Comparison of ENCODE assay signal across 32 cellular contexts in the genomic region with DNA sequence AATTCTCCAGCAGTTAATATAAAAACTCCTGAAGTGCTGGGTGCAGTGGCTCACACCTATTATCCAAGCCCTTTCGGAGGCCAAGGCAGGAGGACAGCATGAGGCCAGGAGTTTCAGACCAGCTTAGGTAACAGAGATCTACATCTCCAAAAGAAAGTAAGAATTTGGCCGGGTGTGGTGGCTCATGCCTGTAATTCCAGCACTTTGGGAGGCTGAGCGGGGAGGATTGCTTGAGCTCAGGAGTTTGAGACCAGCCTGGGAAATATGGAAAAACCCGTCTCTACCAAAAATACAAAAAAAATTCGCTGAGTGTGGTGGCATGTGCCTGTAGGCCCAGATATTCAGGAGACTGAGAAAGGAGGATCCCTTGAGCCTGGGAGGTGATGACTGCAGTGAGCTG.
"Had no signal": no experiment of that assay in that cellular context is flagged by ENCODE, and none has a peak within 500 bp of the region (broad histone marks: within the 10 kb centered on the region; RNA-seq: fewer than 3 reads in every experiment).

No MANE protein-coding gene starts in this region.

- H3K36me3 ChIP-seq: adrenal gland, ascending aorta, brain microvascular endothelial cell, breast epithelium, cardiac muscle cell had no signal

- DNase-seq: activated effector memory CD4-positive, alpha-beta T cell treated with anti-CD3 and anti-CD28 coated beads, Interleukin-2, amount 50 U/mL, for 16 hours; activated effector memory CD4-positive, alpha-beta T cell treated with Interleukin-2 at 50 U/mL for 16 hours; activated gamma-delta T cell; activated gamma-delta T cell treated with Interleukin-2 at 50 U/mL for 16 hours; activated naive CD4-positive, alpha-beta T cell; activated naive CD4-positive, alpha-beta T cell treated with anti-CD3 and anti-CD28 coated beads for 36 hours; activated naive CD4-positive, alpha-beta T cell treated with anti-CD3 and anti-CD28 coated beads, Interleukin-2, amount 10 ng/mL, durations not matched to agents 7 days and 5 days; activated naive CD4-positive, alpha-beta T cell treated with anti-CD3 and anti-CD28 coated beads, Interleukin-2, amount 50 U/mL, for 16 hours; activated naive CD4-positive, alpha-beta T cell treated with Interleukin-2 at 50 U/mL for 16 hours; activated naive CD8-positive, alpha-beta T cell treated with anti-CD3 and anti-CD28 coated beads for 36 hours; activated naive CD8-positive, alpha-beta T cell treated with anti-CD3 and anti-CD28 coated beads, Interleukin-2, amount 10 ng/mL, durations not matched to agents 7 days and 5 days; activated naive CD8-positive, alpha-beta T cell treated with anti-CD3 and anti-CD28 coated beads, Interleukin-2, amount 50 U/mL, for 24 hours; activated T-cell treated with anti-CD3 and anti-CD28 coated beads, Interleukin-2, amount 50 U/mL, for 1 hour; activated T-cell treated with anti-CD3 and anti-CD28 coated beads, Interleukin-2, amount 50 U/mL, for 24 hours; activated T-cell treated with anti-CD3 and anti-CD28 coated beads, Interleukin-2, amount 50 U/mL, for 4 hours; activated T-cell treated with anti-CD3 and anti-CD28 coated beads, Interleukin-2, amount 50 U/mL, for 48 hours; activated T-cell treated with anti-CD3 and anti-CD28 coated beads, Interleukin-2, amount 50 U/mL, for 72 hours; adrenal gland; amniotic stem cell; amygdala; anterior cingulate cortex; aorta; body of pancreas; brain microvascular endothelial cell; caudate nucleus; central memory CD4-positive, alpha-beta T cell; cerebellar nuclear complex had no signal

- H3K4me3 ChIP-seq: adrenal gland, ascending aorta, body of pancreas, breast epithelium, cardiac muscle cell had no signal

- ATAC-seq: activated naive CD4-positive, alpha-beta T cell treated with anti-CD3 and anti-CD28 coated beads, Interleukin-2, amount 50 U/mL, for 72 hours; activated naive CD8-positive, alpha-beta T cell treated with anti-CD3 and anti-CD28 coated beads, Interleukin-2, amount 50 U/mL, for 24 hours; activated T-cell treated with anti-CD3 and anti-CD28 coated beads, Interleukin-2, amount 50 U/mL, for 4 hours; activated T-cell treated with anti-CD3 and anti-CD28 coated beads, Interleukin-2, amount 50 U/mL, for 72 hours; activated T-helper 17 cell treated with anti-CD3 and anti-CD28 coated beads, Interleukin-2, amount 50 U/mL, for 72 hours; body of pancreas had no signal

- H3K9me3 ChIP-seq: adrenal gland, ascending aorta, body of pancreas, breast epithelium had no signal

- H3K27me3 ChIP-seq: adrenal gland, ascending aorta, body of pancreas, brain microvascular endothelial cell, breast epithelium, cardiac muscle cell had no signal

- H3K27ac ChIP-seq: adrenal gland, ascending aorta, body of pancreas, brain microvascular endothelial cell, breast epithelium, cardiac muscle cell had no signal

- H3K4me1 ChIP-seq: ascending aorta, breast epithelium had no signal
